In the genomic region with DNA sequence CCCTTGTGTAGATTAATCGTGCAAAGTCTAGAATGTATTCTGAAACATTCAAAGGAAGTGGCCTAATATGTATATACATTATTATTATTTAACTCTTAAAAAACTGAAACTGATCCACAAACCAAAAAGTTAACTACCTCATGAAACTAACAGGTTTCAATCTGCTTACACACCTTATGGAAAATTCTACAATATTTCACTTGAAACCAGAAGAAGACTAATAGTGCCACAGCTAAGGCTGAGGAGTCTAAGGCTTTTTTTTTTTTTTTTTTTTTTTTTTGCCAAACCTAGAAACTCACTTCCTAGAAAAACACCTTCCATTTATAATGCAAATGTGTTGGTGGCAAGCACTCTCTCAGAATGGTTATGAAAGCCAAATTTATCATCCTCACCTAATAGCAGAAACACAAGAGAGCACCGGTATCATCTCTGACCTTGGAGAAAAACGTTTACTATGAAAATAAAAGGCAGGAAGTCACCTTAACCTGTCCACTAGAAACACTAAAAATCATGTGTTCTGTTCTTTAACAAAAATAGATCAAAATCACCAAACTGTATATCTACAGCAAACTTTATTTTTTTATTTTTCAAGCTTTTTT, we compare ENCODE assay signal across 26 cellular contexts.
DNase-seq lines count a peak whose midpoint lies in the region; ATAC-seq, FAIRE-seq and TF ChIP-seq lines count a peak whose summit lies in the region.
"Had no signal": no experiment of that assay in that cellular context is flagged by ENCODE, and none has a peak within 500 bp of the region (broad histone marks: within the 10 kb centered on the region; RNA-seq: fewer than 3 reads in every experiment).

No MANE protein-coding gene starts in this region.

- H3K27me3 ChIP-seq in MM.1S (replicated peaks; ENCODE audit: insufficient read depth, low read length) = no peaks in the 10 kb centered on the region
- no peaks in the 10 kb centered on the region for H3K27me3 ChIP-seq in H1 (replicated peaks in 1 of 4; ENCODE audit: control insufficient read depth in 3 of 4, extremely low read depth in 1 of 4, insufficient read depth in 3 of 4, low read length in 3 of 4)
- H3K27me3 ChIP-seq: BLaER1 treated with 17β-estradiol and CSF1 and Interleukin-3, amounts not matched to agents 10 nM and 100 nM had no signal

- FAIRE-seq in H1 (lab: Jason Lieb, UNC) = peak; percentile 42
- FAIRE-seq: A549, GM12878, GM12892, GM18507 had no signal

- no peak overlapping the region for H3K14ac ChIP-seq in H1 (ENCODE audit: insufficient read length)

- H3K36me3 ChIP-seq in MM.1S (replicated peaks; ENCODE audit: insufficient read depth, low read length) = no peaks in the 10 kb centered on the region
- H3K36me3 ChIP-seq in H1 (ENCODE audit: control insufficient read depth in 2 of 4, insufficient read depth in 4 of 4, low read length in 3 of 4) = no peaks in the 10 kb centered on the region
- H3K36me3 ChIP-seq: BLaER1 treated with 17β-estradiol and CSF1 and Interleukin-3, amounts not matched to agents 10 nM and 100 nM had no signal

- no peak overlapping the region for H3K23ac ChIP-seq in H1 (ENCODE audit: insufficient read length)

- H3K23me2 ChIP-seq in H1 (ENCODE audit: low read depth, low read length) = no peaks in the 10 kb centered on the region

- no peak overlapping the region for H4K91ac ChIP-seq in H1 (replicated peaks; ENCODE audit: insufficient read length, low read length)

- peak; percentile 48 for DNase-seq in MM.1S
- DNase-seq in H1 (ENCODE audit: low read depth in 1 of 2, low spot score in 2 of 2) = no peak
- DNase-seq in stimulated activated CD4-positive, alpha-beta T cell treated with anti-CD3 and anti-CD28 coated beads, Interleukin-4, amount 100 ng/mL, for 24 hours = no peak
- DNase-seq in C1 segment of cervical spinal cord (lab: John Stamatoyannopoulos, UW) = no peak
- DNase-seq in activated T-cell treated with anti-CD3 and anti-CD28 coated beads, Interleukin-2, amount 50 U/mL, for 1 hour = no peak
- DNase-seq: AML-193; CD4-positive, alpha-beta memory T cell; CD4-positive, CD25-positive, alpha-beta regulatory T cell; CD8-positive, alpha-beta memory T cell; COR-L47; DMS 273 treated with DMSO at 0.1 percent for 48 hours; DMS153; DMS53; DMS79; DND-41; EL; GDM1 had no signal

- H3K27ac ChIP-seq in MM.1S (ENCODE audit: low read length) = peak overlapping the region; percentile 43; the same call in 1 of the 2 replicates
- H3K27ac ChIP-seq in H1 (ENCODE audit: low read depth, low read length) = no peak overlapping the region
- H3K27ac ChIP-seq: 22Rv1; A549; BLaER1 treated with 17β-estradiol and CSF1 and Interleukin-3, amounts not matched to agents 10 nM and 100 nM had no signal

- H4K20me1 ChIP-seq in MM.1S (ENCODE audit: insufficient read depth, low read length) = no peaks in the 10 kb centered on the region
- no peaks in the 10 kb centered on the region for H4K20me1 ChIP-seq in H1 (replicated peaks in 1 of 2; ENCODE audit: control insufficient read depth in 1 of 2, insufficient read depth in 2 of 2, low read length in 2 of 2)
- H4K20me1 ChIP-seq: BLaER1 treated with 17β-estradiol and CSF1 and Interleukin-3, amounts not matched to agents 10 nM and 100 nM had no signal

- CTCF ChIA-PET in H1 (lab: Charles Lee; ENCODE audit: partially characterized antibody) = no interaction called here

- H3K4me1 ChIP-seq in MM.1S (ENCODE audit: low read length) (peaks cover 22% of the 10 kb centered on the region), H1 (replicated peaks in 1 of 4; ENCODE audit: control insufficient read depth in 3 of 4, insufficient read depth in 4 of 4, low read length in 3 of 4) (no peaks in the 10 kb centered on the region)
- H3K4me1 ChIP-seq: A549; BLaER1 treated with 17β-estradiol and CSF1 and Interleukin-3, amounts not matched to agents 10 nM and 100 nM had no signal

- POLR2A ChIA-PET in H1 (lab: Charles Lee; ENCODE audit: partially characterized antibody) = no interaction called here

- H2AK5ac ChIP-seq in H1 (ENCODE audit: low read depth, low read length) = no peak overlapping the region

- no peak overlapping the region for H2BK12ac ChIP-seq in H1 (ENCODE audit: low read depth, low read length)

- peak overlapping the region; percentile 43; the same call in 1 of the 2 replicates for H3K4me2 ChIP-seq in MM.1S (ENCODE audit: low read depth, low read length)
- no peak overlapping the region for H3K4me2 ChIP-seq in H1 (ENCODE audit: insufficient read depth in 1 of 2, low read depth in 2 of 2, low read length in 2 of 2)
- H3K4me2 ChIP-seq: A549; BLaER1 treated with 17β-estradiol and CSF1 and Interleukin-3, amounts not matched to agents 10 nM and 100 nM had no signal

- H2BK5ac ChIP-seq in H1 (ENCODE audit: low read depth, low read length) = no peak overlapping the region

- H3K4me3 ChIP-seq in MM.1S (ENCODE audit: low read length) (no peak overlapping the region), H1 (ENCODE audit: extremely low read depth in 1 of 4, insufficient read depth in 2 of 4, low read depth in 3 of 4, low read length in 4 of 4) (no peak overlapping the region)
- H3K4me3 ChIP-seq: A549; BLaER1 treated with 17β-estradiol and CSF1 and Interleukin-3, amounts not matched to agents 10 nM and 100 nM; GM12878 had no signal

- ATAC-seq in GM18498 (IDR thresholded peaks at IDR 0.05; ENCODE audit: unreplicated experiment) = peak; percentile 40
- peak; percentile 55 for ATAC-seq in GM18870 (IDR thresholded peaks at IDR 0.05; ENCODE audit: unreplicated experiment)
- no peak for ATAC-seq in GM18502 (IDR thresholded peaks at IDR 0.05; ENCODE audit: poor library complexity, unreplicated experiment)
- ATAC-seq: A549, GM12878 had no signal

- TF ChIP-seq EP300 in H1 (IDR thresholded peaks at IDR 0.05; ENCODE audit: borderline replicate concordance in 1 of 2, low read depth in 2 of 2, low read length in 2 of 2) = no peak

- H2AFZ ChIP-seq in MM.1S (ENCODE audit: low read length) (peak overlapping the region; percentile 35; the same call in 1 of the 2 replicates), H1 (ENCODE audit: low read length) (no peak overlapping the region)

- WGBS in H1 (ENCODE audit: extremely low coverage in 1 of 2, insufficient coverage in 1 of 2, insufficient read length in 1 of 2, insufficient replicate concordance in 2 of 2, low coverage in 1 of 2, low lambda C conversion rate in 2 of 2, missing lambda C conversion rate in 1 of 2), 2 experiments = 92% methylated on average over 3 of the region's 3 CpGs; no CpG with 5 or more reads in 1 of the 2 experiments

- no peak for TF ChIP-seq POLR2A in H1 (IDR thresholded peaks at IDR 0.05; ENCODE audit: control extremely low read depth in 1 of 2, low read depth in 2 of 2, low read length in 2 of 2)

- TF ChIP-seq RAD21 in H1 (IDR thresholded peaks at IDR 0.05 in 1 of 2, conservative IDR thresholded peaks at IDR 0.05 in 1 of 2; ENCODE audit: low read depth in 2 of 2, low read length in 2 of 2) = no peak

- H3K9ac ChIP-seq in MM.1S (ENCODE audit: low read length) = no peak overlapping the region
- no peak overlapping the region for H3K9ac ChIP-seq in H1 (replicated peaks in 1 of 4; ENCODE audit: extremely low read depth in 1 of 4, low read depth in 3 of 4, low read length in 3 of 4)
- H3K9ac ChIP-seq: BLaER1 treated with 17β-estradiol and CSF1 and Interleukin-3, amounts not matched to agents 10 nM and 100 nM had no signal

- H3F3A ChIP-seq in MM.1S (ENCODE audit: insufficient read depth, low read length) = peaks cover 15% of the 10 kb centered on the region

- H2BK20ac ChIP-seq in H1 (ENCODE audit: low read length) = no peak overlapping the region

- no peak overlapping the region for H2BK120ac ChIP-seq in H1 (replicated peaks; ENCODE audit: low read depth, low read length)

- H3K56ac ChIP-seq in H1 (replicated peaks; ENCODE audit: insufficient read length, low read depth, low read length) = no peak overlapping the region

- no peak overlapping the region for H3K18ac ChIP-seq in H1 (ENCODE audit: extremely low read depth, low read length)

- no peak overlapping the region for H4K8ac ChIP-seq in H1 (ENCODE audit: extremely low read depth, insufficient read depth, low read length)

- no peaks in the 10 kb centered on the region for H3K79me1 ChIP-seq in H1 (ENCODE audit: low read depth, low read length)

- TF ChIP-seq CTCF in MM.1S (IDR thresholded peaks at IDR 0.05; ENCODE audit: low read length) (no peak), H1 (IDR thresholded peaks at IDR 0.05; ENCODE audit: control extremely low read depth in 1 of 3, insufficient read depth in 1 of 3, low read depth in 1 of 3, low read length in 3 of 3) (no peak)

- H2BK15ac ChIP-seq in H1 (ENCODE audit: low read length) = no peak overlapping the region

- no peaks in the 10 kb centered on the region for H3K9me2 ChIP-seq in MM.1S (replicated peaks; ENCODE audit: insufficient read depth, low read length)

- no peak overlapping the region for H3K4ac ChIP-seq in H1 (replicated peaks; ENCODE audit: insufficient read length, low read depth, low read length)

- H4K5ac ChIP-seq in H1 (ENCODE audit: insufficient read length, low read depth, low read length) = no peak overlapping the region

- H3K9me3 ChIP-seq in MM.1S (replicated peaks; ENCODE audit: insufficient read depth, low read length) (no peaks in the 10 kb centered on the region), H1 (ENCODE audit: insufficient read depth in 2 of 2, low read depth in 1 of 2, low read length in 1 of 2) (no peaks in the 10 kb centered on the region)
- H3K9me3 ChIP-seq: A549; BLaER1 treated with 17β-estradiol and CSF1 and Interleukin-3, amounts not matched to agents 10 nM and 100 nM had no signal

- H3K79me2 ChIP-seq in MM.1S (ENCODE audit: low read length) (no peaks in the 10 kb centered on the region), H1 (ENCODE audit: control insufficient read depth in 1 of 2, insufficient read depth in 2 of 2, low read length in 2 of 2) (no peaks in the 10 kb centered on the region)
